ENCODE assay signal across 18 cellular contexts in genomic region chr1:176575991-176576390, GRCh38.
DNase-seq lines count a peak whose midpoint lies in the region; FAIRE-seq and TF ChIP-seq lines count a peak whose summit lies in the region.
"Had no signal": no experiment of that assay in that cellular context is flagged by ENCODE, and none has a peak within 500 bp of the region (broad histone marks: within the 10 kb centered on the region; RNA-seq: fewer than 3 reads in every experiment).

No MANE protein-coding gene starts in this region.

- H2BK12ac ChIP-seq in mesenchymal stem cell (ENCODE audit: low read length in 2 of 2) = no peak overlapping the region

- H3K27ac ChIP-seq in ascending aorta = peak overlapping the region; percentile 2 to 5
- H3K27ac ChIP-seq in mesenchymal stem cell (ENCODE audit: low read length, poor library complexity, severe bottlenecking) = no peak overlapping the region
- H3K27ac ChIP-seq: C4-2B, KMS-11 had no signal

- no peak overlapping the region for H4K91ac ChIP-seq in mesenchymal stem cell (ENCODE audit: low read length)

- H2AK5ac ChIP-seq in mesenchymal stem cell (ENCODE audit: low read length, severe bottlenecking) = no peak overlapping the region

- H3K27me3 ChIP-seq in ascending aorta (no peaks in the 10 kb centered on the region), mesenchymal stem cell (ENCODE audit: control insufficient read depth in 1 of 2, insufficient read depth in 1 of 2, low read length in 2 of 2) (no peaks in the 10 kb centered on the region)

- no peak overlapping the region for H3K23ac ChIP-seq in mesenchymal stem cell (ENCODE audit: low read length in 2 of 2)

- no peak overlapping the region for H3K14ac ChIP-seq in mesenchymal stem cell (ENCODE audit: low read length in 2 of 2)

- H3K4me2 ChIP-seq in mesenchymal stem cell (ENCODE audit: low read length, poor library complexity, severe bottlenecking) = no peak overlapping the region
- H3K4me2 ChIP-seq: KMS-11 had no signal

- intact Hi-C loops in ascending aorta (cut with DNase I) = no loop called here

- H3K9me3 ChIP-seq in ascending aorta (no peaks in the 10 kb centered on the region), mesenchymal stem cell (ENCODE audit: control insufficient read depth, low read length) (no peaks in the 10 kb centered on the region)
- H3K9me3 ChIP-seq: HAP-1 had no signal

- DNase-seq in GM19239 (ENCODE audit: insufficient read length, low spot score) = no peak
- DNase-seq in ascending aorta (ENCODE audit: low spot score in 2 of 2) = no peak
- no peak for DNase-seq in mesenchymal stem cell
- DNase-seq in NCI-H2107 treated with DMSO at 0.1 percent for 48 hours (lab: John Stamatoyannopoulos, UW; ENCODE audit: unreplicated experiment) = no peak
- no peak for DNase-seq in COLO668 (lab: John Stamatoyannopoulos, UW; ENCODE audit: unreplicated experiment)
- DNase-seq in SW480 (ENCODE audit: low spot score) = no peak
- no peak for DNase-seq in GM12891 (ENCODE audit: insufficient read length, low spot score)
- DNase-seq: ACHN; AML-193; CD4-positive, alpha-beta T cell; DMS79 treated with DMSO at 0.1 percent for 48 hours; GF-D8 had no signal

- H3K4ac ChIP-seq in mesenchymal stem cell (ENCODE audit: low read depth in 1 of 2, low read length in 2 of 2) = no peak overlapping the region

- H3K18ac ChIP-seq in mesenchymal stem cell (ENCODE audit: low read depth in 1 of 2, low read length in 2 of 2) = no peak overlapping the region

- H3K4me3 ChIP-seq in ascending aorta = no peak overlapping the region
- no peak overlapping the region for H3K4me3 ChIP-seq in mesenchymal stem cell (ENCODE audit: insufficient read depth in 1 of 2, low read depth in 1 of 2, low read length in 2 of 2)
- H3K4me3 ChIP-seq: GM12878, HAP-1 had no signal

- H2BK5ac ChIP-seq in mesenchymal stem cell (ENCODE audit: low read depth, low read length, poor library complexity, severe bottlenecking) = no peak overlapping the region

- FAIRE-seq in GM19239 (lab: Jason Lieb, UNC) = peak; percentile 14
- no peak for FAIRE-seq in GM12891 (lab: Jason Lieb, UNC)
- FAIRE-seq: A204.1, GM12878, GM18507 had no signal

- H3K79me1 ChIP-seq in mesenchymal stem cell (replicated peaks; ENCODE audit: low read length, poor library complexity, severe bottlenecking) = no peaks in the 10 kb centered on the region

- no peak for TF ChIP-seq POLR2A in GM12891 (IDR thresholded peaks at IDR 0.05; ENCODE audit: low read depth, low read length)

- peak overlapping the region; percentile 65 for H3K9ac ChIP-seq in mesenchymal stem cell (ENCODE audit: low read length)
- H3K9ac ChIP-seq: KMS-11 had no signal

- no peak for TF ChIP-seq CTCF in ascending aorta (IDR thresholded peaks at IDR 0.05)

- H2AFZ ChIP-seq in mesenchymal stem cell (ENCODE audit: low read depth, low read length) = no peak overlapping the region

- H2BK120ac ChIP-seq in mesenchymal stem cell (ENCODE audit: low read depth, low read length) = no peak overlapping the region

- H2BK15ac ChIP-seq in mesenchymal stem cell (ENCODE audit: low read depth, poor library complexity, severe bottlenecking) = no peak overlapping the region

- no CpG with 5 or more reads among the region's 1 CpG for WGBS in mesenchymal stem cell

- H4K8ac ChIP-seq in mesenchymal stem cell (ENCODE audit: low read length) = no peak overlapping the region

- no peaks in the 10 kb centered on the region for H3K36me3 ChIP-seq in ascending aorta
- H3K36me3 ChIP-seq in mesenchymal stem cell (ENCODE audit: control insufficient read depth in 1 of 2, insufficient read depth in 2 of 2, low read depth in 1 of 2, low read length in 2 of 2) = no peaks in the 10 kb centered on the region
- H3K36me3 ChIP-seq: HAP-1 had no signal

- H3K4me1 ChIP-seq in ascending aorta = peaks cover 0 to 16% of the 10 kb centered on the region in 2 donors
- no peaks in the 10 kb centered on the region for H3K4me1 ChIP-seq in mesenchymal stem cell (ENCODE audit: control insufficient read depth, insufficient read depth, low read depth, low read length)
- H3K4me1 ChIP-seq: HAP-1 had no signal

TF ChIP-seq in GM12891, 5 proteins besides CTCF, POLR2A, EP300 and RAD21:
- TF ChIP-seq POU2F2 (IDR thresholded peaks at IDR 0.05; ENCODE audit: low read depth, low read length) = no peak
- no peak for TF ChIP-seq TAF1 (IDR thresholded peaks at IDR 0.05; ENCODE audit: low read depth, low read length)
- no peak for TF ChIP-seq POLR2AphosphoS5 (IDR thresholded peaks at IDR 0.05; ENCODE audit: low read depth, low read length)
- TF ChIP-seq PAX5 (IDR thresholded peaks at IDR 0.05; ENCODE audit: insufficient read depth, low read length, severe bottlenecking) = no peak
- no peak for TF ChIP-seq SPI1 (IDR thresholded peaks at IDR 0.05; ENCODE audit: low read depth, low read length)
